ENCODE assay signal across 1 cellular context in the genomic region with DNA sequence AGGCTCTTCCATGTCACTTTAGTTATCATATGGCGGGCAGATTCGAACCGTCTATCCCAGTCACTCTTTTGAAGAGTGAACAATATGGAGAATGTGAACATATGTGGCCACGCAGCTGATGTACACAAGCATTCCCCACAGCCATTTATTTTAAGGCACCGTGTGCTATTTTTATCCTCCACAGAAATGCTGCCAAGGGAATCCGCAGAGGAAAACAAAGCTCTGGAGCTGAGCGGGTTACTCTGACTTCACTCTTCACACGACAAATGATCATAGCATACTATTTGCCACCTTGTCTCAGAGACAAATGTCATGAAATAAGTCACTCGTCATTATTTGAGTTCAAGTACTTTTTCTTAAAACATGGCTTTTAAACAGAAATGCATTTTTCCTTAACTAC.
TF ChIP-seq lines count a peak whose summit lies in the region.

No MANE protein-coding gene starts in this region.

TF ChIP-seq in GM23338, 12 proteins besides CTCF, POLR2A, EP300 and RAD21 (continued from another document):
- TF ChIP-seq, protein P1, sequence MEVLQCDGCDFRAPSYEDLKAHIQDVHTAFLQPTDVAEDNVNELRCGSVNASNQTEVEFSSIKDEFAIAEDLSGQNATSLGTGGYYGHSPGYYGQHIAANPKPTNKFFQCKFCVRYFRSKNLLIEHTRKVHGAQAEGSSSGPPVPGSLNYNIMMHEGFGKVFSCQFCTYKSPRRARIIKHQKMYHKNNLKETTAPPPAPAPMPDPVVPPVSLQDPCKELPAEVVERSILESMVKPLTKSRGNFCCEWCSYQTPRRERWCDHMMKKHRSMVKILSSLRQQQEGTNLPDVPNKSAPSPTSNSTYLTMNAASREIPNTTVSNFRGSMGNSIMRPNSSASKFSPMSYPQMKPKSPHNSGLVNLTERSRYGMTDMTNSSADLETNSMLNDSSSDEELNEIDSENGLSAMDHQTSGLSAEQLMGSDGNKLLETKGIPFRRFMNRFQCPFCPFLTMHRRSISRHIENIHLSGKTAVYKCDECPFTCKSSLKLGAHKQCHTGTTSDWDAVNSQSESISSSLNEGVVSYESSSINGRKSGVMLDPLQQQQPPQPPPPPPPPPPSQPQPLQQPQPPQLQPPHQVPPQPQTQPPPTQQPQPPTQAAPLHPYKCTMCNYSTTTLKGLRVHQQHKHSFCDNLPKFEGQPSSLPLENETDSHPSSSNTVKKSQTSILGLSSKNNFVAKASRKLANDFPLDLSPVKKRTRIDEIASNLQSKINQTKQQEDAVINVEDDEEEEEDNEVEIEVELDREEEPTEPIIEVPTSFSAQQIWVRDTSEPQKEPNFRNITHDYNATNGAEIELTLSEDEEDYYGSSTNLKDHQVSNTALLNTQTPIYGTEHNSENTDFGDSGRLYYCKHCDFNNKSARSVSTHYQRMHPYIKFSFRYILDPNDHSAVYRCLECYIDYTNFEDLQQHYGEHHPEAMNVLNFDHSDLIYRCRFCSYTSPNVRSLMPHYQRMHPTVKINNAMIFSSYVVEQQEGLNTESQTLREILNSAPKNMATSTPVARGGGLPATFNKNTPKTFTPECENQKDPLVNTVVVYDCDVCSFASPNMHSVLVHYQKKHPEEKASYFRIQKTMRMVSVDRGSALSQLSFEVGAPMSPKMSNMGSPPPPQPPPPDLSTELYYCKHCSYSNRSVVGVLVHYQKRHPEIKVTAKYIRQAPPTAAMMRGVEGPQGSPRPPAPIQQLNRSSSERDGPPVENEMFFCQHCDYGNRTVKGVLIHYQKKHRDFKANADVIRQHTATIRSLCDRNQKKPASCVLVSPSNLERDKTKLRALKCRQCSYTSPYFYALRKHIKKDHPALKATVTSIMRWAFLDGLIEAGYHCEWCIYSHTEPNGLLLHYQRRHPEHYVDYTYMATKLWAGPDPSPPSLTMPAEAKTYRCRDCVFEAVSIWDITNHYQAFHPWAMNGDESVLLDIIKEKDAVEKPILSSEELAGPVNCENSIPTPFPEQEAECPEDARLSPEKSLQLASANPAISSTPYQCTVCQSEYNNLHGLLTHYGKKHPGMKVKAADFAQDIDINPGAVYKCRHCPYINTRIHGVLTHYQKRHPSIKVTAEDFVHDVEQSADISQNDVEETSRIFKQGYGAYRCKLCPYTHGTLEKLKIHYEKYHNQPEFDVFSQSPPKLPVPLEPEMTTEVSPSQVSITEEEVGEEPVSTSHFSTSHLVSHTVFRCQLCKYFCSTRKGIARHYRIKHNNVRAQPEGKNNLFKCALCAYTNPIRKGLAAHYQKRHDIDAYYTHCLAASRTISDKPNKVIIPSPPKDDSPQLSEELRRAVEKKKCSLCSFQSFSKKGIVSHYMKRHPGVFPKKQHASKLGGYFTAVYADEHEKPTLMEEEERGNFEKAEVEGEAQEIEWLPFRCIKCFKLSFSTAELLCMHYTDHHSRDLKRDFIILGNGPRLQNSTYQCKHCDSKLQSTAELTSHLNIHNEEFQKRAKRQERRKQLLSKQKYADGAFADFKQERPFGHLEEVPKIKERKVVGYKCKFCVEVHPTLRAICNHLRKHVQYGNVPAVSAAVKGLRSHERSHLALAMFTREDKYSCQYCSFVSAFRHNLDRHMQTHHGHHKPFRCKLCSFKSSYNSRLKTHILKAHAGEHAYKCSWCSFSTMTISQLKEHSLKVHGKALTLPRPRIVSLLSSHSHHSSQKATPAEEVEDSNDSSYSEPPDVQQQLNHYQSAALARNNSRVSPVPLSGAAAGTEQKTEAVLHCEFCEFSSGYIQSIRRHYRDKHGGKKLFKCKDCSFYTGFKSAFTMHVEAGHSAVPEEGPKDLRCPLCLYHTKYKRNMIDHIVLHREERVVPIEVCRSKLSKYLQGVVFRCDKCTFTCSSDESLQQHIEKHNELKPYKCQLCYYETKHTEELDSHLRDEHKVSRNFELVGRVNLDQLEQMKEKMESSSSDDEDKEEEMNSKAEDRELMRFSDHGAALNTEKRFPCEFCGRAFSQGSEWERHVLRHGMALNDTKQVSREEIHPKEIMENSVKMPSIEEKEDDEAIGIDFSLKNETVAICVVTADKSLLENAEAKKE (CRISPR knock-in tag; IDR thresholded peaks at IDR 0.05), result no peak
- no peak for TF ChIP-seq ZNF331 (CRISPR knock-in tag; IDR thresholded peaks at IDR 0.05; ENCODE audit: low read depth)
- TF ChIP-seq, protein P2, sequence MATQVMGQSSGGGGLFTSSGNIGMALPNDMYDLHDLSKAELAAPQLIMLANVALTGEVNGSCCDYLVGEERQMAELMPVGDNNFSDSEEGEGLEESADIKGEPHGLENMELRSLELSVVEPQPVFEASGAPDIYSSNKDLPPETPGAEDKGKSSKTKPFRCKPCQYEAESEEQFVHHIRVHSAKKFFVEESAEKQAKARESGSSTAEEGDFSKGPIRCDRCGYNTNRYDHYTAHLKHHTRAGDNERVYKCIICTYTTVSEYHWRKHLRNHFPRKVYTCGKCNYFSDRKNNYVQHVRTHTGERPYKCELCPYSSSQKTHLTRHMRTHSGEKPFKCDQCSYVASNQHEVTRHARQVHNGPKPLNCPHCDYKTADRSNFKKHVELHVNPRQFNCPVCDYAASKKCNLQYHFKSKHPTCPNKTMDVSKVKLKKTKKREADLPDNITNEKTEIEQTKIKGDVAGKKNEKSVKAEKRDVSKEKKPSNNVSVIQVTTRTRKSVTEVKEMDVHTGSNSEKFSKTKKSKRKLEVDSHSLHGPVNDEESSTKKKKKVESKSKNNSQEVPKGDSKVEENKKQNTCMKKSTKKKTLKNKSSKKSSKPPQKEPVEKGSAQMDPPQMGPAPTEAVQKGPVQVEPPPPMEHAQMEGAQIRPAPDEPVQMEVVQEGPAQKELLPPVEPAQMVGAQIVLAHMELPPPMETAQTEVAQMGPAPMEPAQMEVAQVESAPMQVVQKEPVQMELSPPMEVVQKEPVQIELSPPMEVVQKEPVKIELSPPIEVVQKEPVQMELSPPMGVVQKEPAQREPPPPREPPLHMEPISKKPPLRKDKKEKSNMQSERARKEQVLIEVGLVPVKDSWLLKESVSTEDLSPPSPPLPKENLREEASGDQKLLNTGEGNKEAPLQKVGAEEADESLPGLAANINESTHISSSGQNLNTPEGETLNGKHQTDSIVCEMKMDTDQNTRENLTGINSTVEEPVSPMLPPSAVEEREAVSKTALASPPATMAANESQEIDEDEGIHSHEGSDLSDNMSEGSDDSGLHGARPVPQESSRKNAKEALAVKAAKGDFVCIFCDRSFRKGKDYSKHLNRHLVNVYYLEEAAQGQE (IDR thresholded peaks at IDR 0.05; ENCODE audit: unreplicated experiment), result no peak
- TF ChIP-seq EZH2 (IDR thresholded peaks at IDR 0.05; ENCODE audit: low read depth, unreplicated experiment), result no peak
- no peak for TF ChIP-seq JUNB (IDR thresholded peaks at IDR 0.05; ENCODE audit: unreplicated experiment)
- TF ChIP-seq POLR2AphosphoS5 (IDR thresholded peaks at IDR 0.05; ENCODE audit: low read depth), result no peak
TF ChIP-seq in GM23338: peak in this region for 0.
